8 cellular contexts compared by ENCODE assay signal in genomic region chr3:184315871-184316661, GRCh38. TPM values are rescaled to one million over a fixed set of nuclear protein-coding genes. Genes with fewer than 3 reads are reported as not detected.
A peak's percentile ranks its signal among the peaks of the same experiment; 100 is the strongest.
DNase-seq lines count a peak whose midpoint lies in the region; ATAC-seq and TF ChIP-seq lines count a peak whose summit lies in the region.

No MANE protein-coding gene starts in this region.

- H2BK120ac ChIP-seq in trophoblast cell (ENCODE audit: insufficient read depth, low read length, poor library complexity): no peak overlapping the region

- TF ChIP-seq CTCF in GM12875 (IDR thresholded peaks at IDR 0.05; ENCODE audit: borderline replicate concordance, insufficient read depth, low read depth, low read length) (no peak), RWPE2 (IDR thresholded peaks at IDR 0.05; ENCODE audit: poor library complexity, severe bottlenecking) (no peak)

- H2BK12ac ChIP-seq in trophoblast cell (ENCODE audit: low read length): no peak overlapping the region

- H3K36me3 ChIP-seq in RWPE2 (ENCODE audit: low read depth) (peaks cover 50% of the 10 kb centered on the region), trophoblast cell (ENCODE audit: control insufficient read depth in 1 of 2, insufficient read depth in 2 of 2, low read length in 2 of 2) (peaks cover 40 to 41% of the 10 kb centered on the region in 2 experiments)

- H3K9ac ChIP-seq in trophoblast cell (ENCODE audit: low read length): peak overlapping the region; percentile 75

- H3K14ac ChIP-seq in trophoblast cell (ENCODE audit: low read length): peak overlapping the region; percentile 52

- DNase-seq in RWPE2 (ENCODE audit: low spot score): no peak
- no peak for DNase-seq in epithelial cell of prostate (ENCODE audit: low read depth, low spot score)
- peak in 1 of 2 donors; percentile 22 for DNase-seq in trophoblast cell
- no peak for DNase-seq in NCI-H2081 (lab: John Stamatoyannopoulos, UW)
- DNase-seq in COLO829 (ENCODE audit: low spot score): no peak
- DNase-seq in NCI-H2029 treated with DMSO at 0.1 percent for 48 hours (lab: John Stamatoyannopoulos, UW): no peak

- H4K91ac ChIP-seq in trophoblast cell (ENCODE audit: low read depth, low read length): peak overlapping the region; percentile 20

- no peak for ATAC-seq in RWPE2 (ENCODE audit: low read depth)
- ATAC-seq in HG03045 (IDR thresholded peaks at IDR 0.05; ENCODE audit: unreplicated experiment): no peak

- H3K27ac ChIP-seq in RWPE2 (ENCODE audit: poor library complexity, severe bottlenecking) (peak overlapping the region; percentile 94), epithelial cell of prostate (peak overlapping the region; percentile 95), trophoblast cell (ENCODE audit: low read depth, low read length) (peak overlapping the region; percentile 93)

- H2AFZ ChIP-seq in trophoblast cell (ENCODE audit: insufficient read depth, low read length, poor library complexity): no peak overlapping the region

- peak overlapping the region; percentile 83 for H3K4me2 ChIP-seq in trophoblast cell (ENCODE audit: low read length)

- H3K4ac ChIP-seq in trophoblast cell (ENCODE audit: low read depth, low read length): peak overlapping the region; percentile 100

- peak overlapping the region; percentile 42 for H2BK5ac ChIP-seq in trophoblast cell (ENCODE audit: low read depth, low read length, poor library complexity)

- peak overlapping the region; percentile 13 for H2AK5ac ChIP-seq in trophoblast cell (ENCODE audit: low read length)

- H3K79me1 ChIP-seq in trophoblast cell (ENCODE audit: low read length): peaks cover 12% of the 10 kb centered on the region

- H3K27me3 ChIP-seq in RWPE2 (ENCODE audit: insufficient read depth, poor library complexity, severe bottlenecking) (no peaks in the 10 kb centered on the region), trophoblast cell (ENCODE audit: insufficient read depth, low read length) (no peaks in the 10 kb centered on the region)

- H3K23ac ChIP-seq in trophoblast cell (ENCODE audit: low read length): no peak overlapping the region

- H3K18ac ChIP-seq in trophoblast cell (ENCODE audit: low read length): no peak overlapping the region

- peak overlapping the region; percentile 88 for H3K4me3 ChIP-seq in GM12875 (ENCODE audit: low read depth, low read length)
- peak overlapping the region; percentile 97 for H3K4me3 ChIP-seq in RWPE2 (ENCODE audit: severe bottlenecking)
- H3K4me3 ChIP-seq in trophoblast cell (ENCODE audit: low read depth, low read length): peak overlapping the region; percentile 88

- peaks cover 38% of the 10 kb centered on the region for H3K79me2 ChIP-seq in trophoblast cell (ENCODE audit: control insufficient read depth, insufficient read depth, low read length, poor library complexity)

- no CpG with 5 or more reads among the region's 16 CpGs for WGBS in trophoblast cell (ENCODE audit: extremely low coverage, insufficient coverage, insufficient read length)

- H4K8ac ChIP-seq in trophoblast cell (ENCODE audit: low read depth, low read length): peak overlapping the region; percentile 32

- no peak overlapping the region for H4K12ac ChIP-seq in trophoblast cell (ENCODE audit: low read depth, low read length)

- peaks cover 17% of the 10 kb centered on the region for H3K4me1 ChIP-seq in RWPE2 (ENCODE audit: insufficient read depth, poor library complexity, severe bottlenecking)
- peaks cover 14 to 15% of the 10 kb centered on the region in 2 experiments for H3K4me1 ChIP-seq in trophoblast cell (ENCODE audit: control insufficient read depth in 1 of 2, insufficient read depth in 2 of 2, low read length in 2 of 2)

- H3K9me3 ChIP-seq in RWPE2 (ENCODE audit: severe bottlenecking) (no peaks in the 10 kb centered on the region), trophoblast cell (ENCODE audit: insufficient read depth, low read depth, low read length) (peaks cover 3% of the 10 kb centered on the region)

RNA-seq across cellular contexts. Expression of gene EIF4G1, which starts 1.7 kb away (rescaled TPM):
- polyA plus RNA-seq in trophoblast cell (2013): 441 and 461 TPM in 2 replicates

RNA-seq across cellular contexts. Expression of gene PSMD2, which starts 17.0 kb away (rescaled TPM):
- polyA plus RNA-seq in trophoblast cell (2013): 221 and 224 TPM in 2 replicates

RNA-seq across cellular contexts. Expression of gene FAM131A, which starts 21.3 kb away (rescaled TPM):
- polyA plus RNA-seq in trophoblast cell (2013): 25.1 and 28.3 TPM in 2 replicates

RNA-seq across cellular contexts. Expression of gene ECE2, which starts 40.2 kb away (rescaled TPM):
- polyA plus RNA-seq in trophoblast cell (2013): not detected in 2 replicates

RNA-seq across cellular contexts. Expression of gene CLCN2, which starts 45.3 kb away (rescaled TPM):
- 7.0 and 7.3 TPM in 2 replicates for polyA plus RNA-seq in trophoblast cell (2013)
